In the genomic region with DNA sequence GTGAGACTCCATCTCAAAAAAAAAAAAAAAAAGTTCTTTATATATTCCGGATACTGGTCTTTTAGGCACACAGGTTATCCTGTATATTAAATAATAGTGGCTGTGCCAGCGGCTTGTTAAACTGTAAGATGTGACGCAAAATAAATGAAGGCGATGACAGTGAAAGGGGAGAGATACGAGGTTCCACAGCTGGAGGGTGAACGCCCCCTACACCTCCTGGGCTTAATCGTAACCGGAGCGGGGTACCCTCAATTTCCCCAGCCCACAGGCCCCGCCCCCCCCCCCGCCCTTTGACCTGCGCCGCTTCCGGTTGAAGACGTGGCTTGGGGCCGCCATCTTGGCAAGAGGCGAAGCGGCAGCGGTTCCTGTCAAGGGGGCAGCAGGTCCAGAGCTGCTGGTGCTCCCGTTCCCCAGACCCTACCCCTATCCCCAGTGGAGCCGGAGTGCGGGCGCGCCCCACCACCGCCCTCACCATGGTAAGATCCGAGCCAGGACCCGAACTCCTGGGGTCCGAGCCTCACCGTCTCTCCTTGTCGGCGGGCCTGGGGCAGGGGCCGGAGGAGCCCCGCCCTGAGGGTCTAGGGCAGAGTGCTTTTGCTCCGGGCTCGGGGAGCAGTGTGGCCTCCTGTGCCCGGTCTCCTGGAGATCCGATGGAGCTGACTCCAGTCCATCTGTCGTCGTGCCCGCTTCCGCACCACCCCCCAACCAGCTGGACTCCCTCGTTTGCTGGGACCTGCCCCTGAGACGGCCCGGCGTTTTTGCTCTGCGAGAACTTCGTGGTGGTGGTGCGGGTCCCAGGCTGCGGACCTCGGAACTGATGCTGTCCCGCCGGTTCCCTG, we compare ENCODE assay signal across 8 cellular contexts. TPM values are rescaled to one million over a fixed set of nuclear protein-coding genes. Genes with fewer than 3 reads are reported as not detected.
A peak's percentile ranks its signal among the peaks of the same experiment; 100 is the strongest.
DNase-seq lines count a peak whose midpoint lies in the region; ATAC-seq and TF ChIP-seq lines count a peak whose summit lies in the region.

ARCN1 (plus strand) TSS at position 335 of the 839 bp plus-strand sequence; CDS start at position 474, 139 bp downstream.

- CTCF ChIA-PET in activated naive CD4-positive, alpha-beta T cell treated with anti-CD3 and anti-CD28 coated beads for 36 hours (lab: Charles Lee) = interaction anchor here (1.5 kb wide), 1 partner anchor 38 kb away, joined by 5 read pairs; no protein-coding TSS in a partner anchor

- intact Hi-C loops in activated naive CD4-positive, alpha-beta T cell treated with anti-CD3 and anti-CD28 coated beads for 36 hours (cut with micrococcal nuclease) = loop anchor here (1.0 to 5.0 kb wide), 5 partner anchors 171 to 458 kb away; partner anchors contain the start of genes ATP5MG, RPS25, SLC37A4 and TRAPPC4

- H3K4ac ChIP-seq in neuronal stem cell (ENCODE audit: low read length) = peak within 1 kb of the TSS; percentile 56

- H3K27me3 ChIP-seq in gastroesophageal sphincter = no peaks in the 10 kb centered on the region
- no peaks in the 10 kb centered on the region for H3K27me3 ChIP-seq in neuronal stem cell (ENCODE audit: control insufficient read depth in 3 of 3, insufficient read depth in 3 of 3, low read depth in 1 of 3, low read length in 3 of 3)

- H3K4me1 ChIP-seq in gastroesophageal sphincter (peaks cover 0 to 52% (median 26%) of the 10 kb centered on the region in 3 donors), neuronal stem cell (ENCODE audit: control insufficient read depth in 2 of 2, insufficient read depth in 1 of 2, low read depth in 1 of 2, low read length in 2 of 2) (peaks cover 0 to 7% of the 10 kb centered on the region in 2 donors)

- H4K8ac ChIP-seq in neuronal stem cell (ENCODE audit: low read depth, low read length) = peak within 1 kb of the TSS; percentile 84

- H2BK12ac ChIP-seq in neuronal stem cell (ENCODE audit: low read length) = no peak within 1 kb of the TSS

- peak within 1 kb of the TSS; percentile 94 for H3K14ac ChIP-seq in neuronal stem cell (ENCODE audit: low read length)

- no peaks in the 10 kb centered on the region for H3K9me3 ChIP-seq in SK-N-MC (ENCODE audit: low read depth, low read length)
- H3K9me3 ChIP-seq in gastroesophageal sphincter = no peaks in the 10 kb centered on the region
- H3K9me3 ChIP-seq in neuronal stem cell (replicated peaks in 1 of 2; ENCODE audit: control insufficient read depth in 2 of 2, insufficient read depth in 1 of 2, low read depth in 1 of 2, low read length in 2 of 2) = no peaks in the 10 kb centered on the region

- H3K9me3 Mint-ChIP-seq in activated naive CD4-positive, alpha-beta T cell treated with anti-CD3 and anti-CD28 coated beads for 36 hours = no peaks in the 10 kb centered on the region

- peak within 1 kb of the TSS; percentile 73 for H2BK15ac ChIP-seq in neuronal stem cell (ENCODE audit: low read length)

- DNase-seq in DMS 273 (lab: John Stamatoyannopoulos, UW; ENCODE audit: unreplicated experiment) = peak; percentile 86
- DNase-seq in LoVo (ENCODE audit: low spot score) = peak; percentile 75
- DNase-seq in SK-N-MC (ENCODE audit: low read depth, low spot score) = no peak
- peak; percentile 84 for DNase-seq in activated naive CD4-positive, alpha-beta T cell treated with anti-CD3 and anti-CD28 coated beads for 36 hours
- peak; percentile 79 for DNase-seq in neuronal stem cell (ENCODE audit: low spot score)

- H3K4me1 Mint-ChIP-seq in activated naive CD4-positive, alpha-beta T cell treated with anti-CD3 and anti-CD28 coated beads for 36 hours (ENCODE audit: low read depth) = peaks cover 53% of the 10 kb centered on the region

- peak within 1 kb of the TSS; percentile 91 for H2AFZ ChIP-seq in neuronal stem cell (ENCODE audit: low read length)

- peaks cover 3% of the 10 kb centered on the region for H3K79me1 ChIP-seq in neuronal stem cell (ENCODE audit: low read depth, low read length)

- peak within 1 kb of the TSS; percentile 93 for H3K23ac ChIP-seq in neuronal stem cell (ENCODE audit: low read depth, low read length, poor library complexity)

- H3K36me3 ChIP-seq in SK-N-MC (ENCODE audit: insufficient read depth, low read length) (no peaks in the 10 kb centered on the region; the same call in 1 of the 2 replicates), gastroesophageal sphincter (no peaks in the 10 kb centered on the region), neuronal stem cell (replicated peaks in 1 of 2; ENCODE audit: control insufficient read depth in 2 of 2, insufficient read depth in 2 of 2, low read length in 2 of 2) (peaks cover 0 to 17% of the 10 kb centered on the region in 2 donors)

- TF ChIP-seq POLR2A in gastroesophageal sphincter (IDR thresholded peaks at IDR 0.05) = peak in 1 of 2 donors; percentile 39

- peak within 1 kb of the TSS; percentile 94 for H3K27ac Mint-ChIP-seq in activated naive CD4-positive, alpha-beta T cell treated with anti-CD3 and anti-CD28 coated beads for 36 hours

- H3K27ac ChIP-seq in SK-N-MC (peak within 1 kb of the TSS; percentile 79), gastroesophageal sphincter (peak within 1 kb of the TSS; percentile 97 to 99 (median 98)), neuronal stem cell (replicated peaks; ENCODE audit: low read length) (peak within 1 kb of the TSS; percentile 90)

- peak within 1 kb of the TSS; percentile 96 for H2BK5ac ChIP-seq in neuronal stem cell (ENCODE audit: low read length)

- WGBS in gastroesophageal sphincter (ENCODE audit: low coverage in 1 of 2), 2 donors = 0% methylated on average over 3 to 10 of the region's 52 CpGs
- WGBS in neuronal stem cell (ENCODE audit: extremely low coverage in 2 of 2, insufficient read length in 2 of 2, insufficient replicate concordance in 1 of 2), 2 donors = no CpG with 5 or more reads among the region's 52 CpGs

- H3K9ac ChIP-seq in SK-N-MC (ENCODE audit: insufficient read length) (peak within 1 kb of the TSS; percentile 98), neuronal stem cell (ENCODE audit: low read depth, low read length, poor library complexity) (peak within 1 kb of the TSS; percentile 97)

- H3K4me3 ChIP-seq in SK-N-MC (peak within 1 kb of the TSS; percentile 98), gastroesophageal sphincter (peak within 1 kb of the TSS; percentile 85 to 98), neuronal stem cell (ENCODE audit: low read length in 2 of 2) (peak within 1 kb of the TSS; percentile 79 to 100)

- H3K4me3 Mint-ChIP-seq in activated naive CD4-positive, alpha-beta T cell treated with anti-CD3 and anti-CD28 coated beads for 36 hours = peak within 1 kb of the TSS; percentile 91

- H2BK120ac ChIP-seq in neuronal stem cell (ENCODE audit: low read depth, low read length) = no peak within 1 kb of the TSS

- peak within 1 kb of the TSS; percentile 82 for H2AK5ac ChIP-seq in neuronal stem cell (ENCODE audit: low read depth, low read length)

- no peak for TF ChIP-seq EP300 in gastroesophageal sphincter (IDR thresholded peaks at IDR 0.05)

- TF ChIP-seq CTCF in gastroesophageal sphincter (IDR thresholded peaks at IDR 0.05) (no peak), subcutaneous adipose tissue (IDR thresholded peaks at IDR 0.05; ENCODE audit: low read depth) (no peak)

- no peak within 1 kb of the TSS for H4K91ac ChIP-seq in neuronal stem cell (ENCODE audit: low read depth, low read length, poor library complexity)

- H3K4me2 ChIP-seq in neuronal stem cell (ENCODE audit: insufficient read depth, low read length, poor library complexity, severe bottlenecking) = peak within 1 kb of the TSS; percentile 61

- H3K36me3 Mint-ChIP-seq in activated naive CD4-positive, alpha-beta T cell treated with anti-CD3 and anti-CD28 coated beads for 36 hours (ENCODE audit: low read depth) = peaks cover 17% of the 10 kb centered on the region

- peak; percentile 75 for ATAC-seq in GM21723 (IDR thresholded peaks at IDR 0.05; ENCODE audit: unreplicated experiment)
- ATAC-seq in gastroesophageal sphincter = peak; percentile 86

- no peaks in the 10 kb centered on the region for H3K27me3 Mint-ChIP-seq in activated naive CD4-positive, alpha-beta T cell treated with anti-CD3 and anti-CD28 coated beads for 36 hours (ENCODE audit: low read depth)

- peak within 1 kb of the TSS; percentile 99 for H3K18ac ChIP-seq in neuronal stem cell (ENCODE audit: low read length)

RNA-seq across cellular contexts. Expression of gene ARCN1, which starts in this region (rescaled TPM):
- 100 to 1,000 TPM; 159 to 174 TPM for total RNA-seq in activated naive CD4-positive, alpha-beta T cell treated with anti-CD3 and anti-CD28 coated beads for 36 hours
- total RNA-seq in gastroesophageal sphincter = 100 to 1,000 TPM in 3 of 4 donors, 10 to 100 TPM in 1; 84.9 to 141 (median 128) TPM
- polyA plus RNA-seq in neuronal stem cell (2013, experiment 1 of 2) = 126 TPM
- 128 TPM for polyA plus RNA-seq in neuronal stem cell (2013, experiment 2 of 2)
- 100 to 1,000 TPM in 1 of 4 donors, 10 to 100 TPM in 3; 75.3 to 227 (median 96.2) TPM for total RNA-seq in subcutaneous adipose tissue
